Comparison of ENCODE assay signal across 1 cellular context in the genomic region with DNA sequence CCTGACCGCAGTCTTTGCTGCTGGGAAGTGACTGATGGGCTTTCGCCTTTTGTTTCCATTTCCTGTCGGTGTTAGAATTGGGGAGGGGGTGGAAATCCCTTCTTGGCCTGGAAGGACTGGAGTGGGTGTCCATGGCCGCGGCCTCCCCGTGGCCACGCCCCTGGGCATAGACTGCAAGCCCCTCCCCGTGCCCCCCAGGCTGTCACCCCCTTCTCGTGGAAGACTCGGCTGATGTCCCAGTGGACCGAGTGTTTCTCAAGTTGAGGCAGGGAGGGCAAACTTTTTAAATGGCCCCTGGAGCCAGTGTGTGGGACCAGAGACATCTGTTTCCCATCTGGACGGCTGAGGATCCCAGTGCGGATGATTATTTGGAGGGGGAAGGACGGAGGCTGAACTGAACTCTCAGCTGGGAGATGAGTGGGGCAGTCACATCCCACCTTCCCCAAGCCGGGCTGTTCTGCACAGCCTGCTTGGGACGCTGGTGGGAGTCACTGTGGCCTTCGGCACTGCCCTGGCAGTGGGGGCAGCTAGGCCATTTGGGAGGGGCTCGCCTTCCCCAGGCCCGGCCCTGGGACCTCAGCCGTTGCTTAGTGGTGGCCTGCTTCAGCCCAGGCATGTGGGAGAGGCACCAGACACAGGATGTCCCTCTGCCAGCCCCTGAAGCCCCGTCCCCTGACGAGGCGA.
TF ChIP-seq lines count a peak whose summit lies in the region.

No MANE protein-coding gene starts in this region.

TF ChIP-seq in H1, 55 proteins besides CTCF, POLR2A, EP300 and RAD21:
- TF ChIP-seq HDAC6 (IDR thresholded peaks at IDR 0.05; ENCODE audit: low read depth, low read length) (no peak), RFX5 (IDR thresholded peaks at IDR 0.05; ENCODE audit: borderline replicate concordance, low read depth, low read length) (no peak), BRCA1 (IDR thresholded peaks at IDR 0.05; ENCODE audit: low read depth, low read length) (no peak), CBX5 (IDR thresholded peaks at IDR 0.05; ENCODE audit: low read depth, low read length) (no peak), MAFK (IDR thresholded peaks at IDR 0.05; ENCODE audit: low read depth, low read length) (no peak), CREB1 (IDR thresholded peaks at IDR 0.05) (no peak), CBX8 (IDR thresholded peaks at IDR 0.05; ENCODE audit: borderline replicate concordance, low read depth, low read length) (no peak), FOSL1 (IDR thresholded peaks at IDR 0.05; ENCODE audit: insufficient read depth, low read depth, low read length) (no peak), E2F6 (IDR thresholded peaks at IDR 0.05) (no peak), POLR2AphosphoS5 (IDR thresholded peaks at IDR 0.05; ENCODE audit: low read depth, low read length) (no peak), CEBPB (IDR thresholded peaks at IDR 0.05; ENCODE audit: low read depth, low read length) (no peak)
- TF ChIP-seq, protein P1, sequence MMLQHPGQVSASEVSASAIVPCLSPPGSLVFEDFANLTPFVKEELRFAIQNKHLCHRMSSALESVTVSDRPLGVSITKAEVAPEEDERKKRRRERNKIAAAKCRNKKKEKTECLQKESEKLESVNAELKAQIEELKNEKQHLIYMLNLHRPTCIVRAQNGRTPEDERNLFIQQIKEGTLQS (IDR thresholded peaks at IDR 0.05; ENCODE audit: insufficient read depth, low read depth, low read length) = no peak
